1 cellular context compared by ENCODE assay signal in genomic region chr13:102020611-102021216, GRCh38.
TF ChIP-seq lines count a peak whose summit lies in the region.

No MANE protein-coding gene starts in this region.

TF ChIP-seq in SK-N-SH, 30 proteins besides CTCF, POLR2A, EP300 and RAD21 (continued from another document):
- no peak for TF ChIP-seq PBX3 (IDR thresholded peaks at IDR 0.05)
- TF ChIP-seq MXI1 (IDR thresholded peaks at IDR 0.05; ENCODE audit: low read depth, low read length): no peak
- no peak for TF ChIP-seq YY1 (IDR thresholded peaks at IDR 0.05; ENCODE audit: low read depth)
- TF ChIP-seq MAX (IDR thresholded peaks at IDR 0.05; ENCODE audit: low read depth): no peak
- no peak for TF ChIP-seq ELF1 (IDR thresholded peaks at IDR 0.05)
- no peak for TF ChIP-seq IRF3 (IDR thresholded peaks at IDR 0.05; ENCODE audit: low read depth, low read length)
- TF ChIP-seq JUND (IDR thresholded peaks at IDR 0.05): no peak
